1 cellular context compared by ENCODE assay signal in the genomic region with DNA sequence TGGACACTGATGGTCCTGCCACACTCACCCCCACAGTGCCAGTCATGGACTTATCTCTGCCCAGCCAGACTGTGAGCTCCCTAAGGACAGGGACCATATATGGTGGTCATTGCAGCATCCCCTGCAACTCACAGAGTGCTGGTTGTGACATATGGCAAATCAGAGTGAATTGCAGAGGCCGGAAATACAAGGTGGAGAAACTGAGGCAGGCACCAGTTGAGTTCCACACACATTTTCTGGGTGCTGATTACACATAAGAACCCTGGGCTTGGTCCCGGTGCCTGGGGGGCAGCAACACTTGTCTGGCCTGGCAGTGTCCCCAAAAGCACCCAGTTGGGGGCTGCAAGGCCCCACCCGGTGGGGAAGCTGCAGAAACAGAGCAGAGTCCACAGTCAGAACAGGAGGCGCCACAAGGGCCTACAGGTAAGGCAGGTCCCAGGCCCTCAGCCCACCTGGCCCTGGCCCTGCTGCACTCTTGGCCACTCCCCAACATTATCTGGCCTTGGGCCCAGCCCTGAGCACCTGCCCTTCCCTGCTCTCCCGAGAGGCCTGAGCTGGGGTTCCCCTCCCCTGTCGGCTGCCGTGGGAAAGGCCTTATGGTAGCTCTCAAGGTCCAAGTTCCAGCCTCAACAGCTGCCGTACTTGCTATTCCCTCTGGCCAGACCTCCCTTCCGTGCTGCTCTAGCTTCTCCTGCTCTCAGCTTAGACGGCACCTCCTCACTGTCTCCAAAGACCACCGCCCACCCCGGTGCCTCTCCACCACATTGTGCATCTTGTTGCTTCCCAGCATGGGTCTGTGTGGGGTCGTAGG.
TF ChIP-seq lines count a peak whose summit lies in the region.

No MANE protein-coding gene starts in this region.

TF ChIP-seq in K562, 482 proteins besides CTCF, POLR2A, EP300 and RAD21 (continued from another document):
- TF ChIP-seq, protein P1, sequence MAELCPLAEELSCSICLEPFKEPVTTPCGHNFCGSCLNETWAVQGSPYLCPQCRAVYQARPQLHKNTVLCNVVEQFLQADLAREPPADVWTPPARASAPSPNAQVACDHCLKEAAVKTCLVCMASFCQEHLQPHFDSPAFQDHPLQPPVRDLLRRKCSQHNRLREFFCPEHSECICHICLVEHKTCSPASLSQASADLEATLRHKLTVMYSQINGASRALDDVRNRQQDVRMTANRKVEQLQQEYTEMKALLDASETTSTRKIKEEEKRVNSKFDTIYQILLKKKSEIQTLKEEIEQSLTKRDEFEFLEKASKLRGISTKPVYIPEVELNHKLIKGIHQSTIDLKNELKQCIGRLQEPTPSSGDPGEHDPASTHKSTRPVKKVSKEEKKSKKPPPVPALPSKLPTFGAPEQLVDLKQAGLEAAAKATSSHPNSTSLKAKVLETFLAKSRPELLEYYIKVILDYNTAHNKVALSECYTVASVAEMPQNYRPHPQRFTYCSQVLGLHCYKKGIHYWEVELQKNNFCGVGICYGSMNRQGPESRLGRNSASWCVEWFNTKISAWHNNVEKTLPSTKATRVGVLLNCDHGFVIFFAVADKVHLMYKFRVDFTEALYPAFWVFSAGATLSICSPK (IDR thresholded peaks at IDR 0.05; ENCODE audit: borderline replicate concordance), result no peak
- no peak for TF ChIP-seq FOXK2 (conservative IDR thresholded peaks at IDR 0.05 in 1 of 2, IDR thresholded peaks at IDR 0.05 in 1 of 2; ENCODE audit: low read depth in 2 of 2)
- TF ChIP-seq ZNF146 (CRISPR knock-in tag; IDR thresholded peaks at IDR 0.05; ENCODE audit: unreplicated experiment), result no peak
- no peak for TF ChIP-seq ZNF174 (CRISPR knock-in tag; IDR thresholded peaks at IDR 0.05)
- TF ChIP-seq, protein P2, sequence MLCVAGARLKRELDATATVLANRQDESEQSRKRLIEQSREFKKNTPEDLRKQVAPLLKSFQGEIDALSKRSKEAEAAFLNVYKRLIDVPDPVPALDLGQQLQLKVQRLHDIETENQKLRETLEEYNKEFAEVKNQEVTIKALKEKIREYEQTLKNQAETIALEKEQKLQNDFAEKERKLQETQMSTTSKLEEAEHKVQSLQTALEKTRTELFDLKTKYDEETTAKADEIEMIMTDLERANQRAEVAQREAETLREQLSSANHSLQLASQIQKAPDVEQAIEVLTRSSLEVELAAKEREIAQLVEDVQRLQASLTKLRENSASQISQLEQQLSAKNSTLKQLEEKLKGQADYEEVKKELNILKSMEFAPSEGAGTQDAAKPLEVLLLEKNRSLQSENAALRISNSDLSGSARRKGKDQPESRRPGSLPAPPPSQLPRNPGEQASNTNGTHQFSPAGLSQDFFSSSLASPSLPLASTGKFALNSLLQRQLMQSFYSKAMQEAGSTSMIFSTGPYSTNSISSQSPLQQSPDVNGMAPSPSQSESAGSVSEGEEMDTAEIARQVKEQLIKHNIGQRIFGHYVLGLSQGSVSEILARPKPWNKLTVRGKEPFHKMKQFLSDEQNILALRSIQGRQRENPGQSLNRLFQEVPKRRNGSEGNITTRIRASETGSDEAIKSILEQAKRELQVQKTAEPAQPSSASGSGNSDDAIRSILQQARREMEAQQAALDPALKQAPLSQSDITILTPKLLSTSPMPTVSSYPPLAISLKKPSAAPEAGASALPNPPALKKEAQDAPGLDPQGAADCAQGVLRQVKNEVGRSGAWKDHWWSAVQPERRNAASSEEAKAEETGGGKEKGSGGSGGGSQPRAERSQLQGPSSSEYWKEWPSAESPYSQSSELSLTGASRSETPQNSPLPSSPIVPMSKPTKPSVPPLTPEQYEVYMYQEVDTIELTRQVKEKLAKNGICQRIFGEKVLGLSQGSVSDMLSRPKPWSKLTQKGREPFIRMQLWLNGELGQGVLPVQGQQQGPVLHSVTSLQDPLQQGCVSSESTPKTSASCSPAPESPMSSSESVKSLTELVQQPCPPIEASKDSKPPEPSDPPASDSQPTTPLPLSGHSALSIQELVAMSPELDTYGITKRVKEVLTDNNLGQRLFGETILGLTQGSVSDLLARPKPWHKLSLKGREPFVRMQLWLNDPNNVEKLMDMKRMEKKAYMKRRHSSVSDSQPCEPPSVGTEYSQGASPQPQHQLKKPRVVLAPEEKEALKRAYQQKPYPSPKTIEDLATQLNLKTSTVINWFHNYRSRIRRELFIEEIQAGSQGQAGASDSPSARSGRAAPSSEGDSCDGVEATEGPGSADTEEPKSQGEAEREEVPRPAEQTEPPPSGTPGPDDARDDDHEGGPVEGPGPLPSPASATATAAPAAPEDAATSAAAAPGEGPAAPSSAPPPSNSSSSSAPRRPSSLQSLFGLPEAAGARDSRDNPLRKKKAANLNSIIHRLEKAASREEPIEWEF (CRISPR knock-in tag; IDR thresholded peaks at IDR 0.05), result no peak
- no peak for TF ChIP-seq RFX7 (CRISPR knock-in tag; IDR thresholded peaks at IDR 0.05)
- no peak for TF ChIP-seq TBP (optimal IDR thresholded peaks at IDR 0.05; ENCODE audit: low read depth, low read length)
- no peak for TF ChIP-seq ZFP36 (IDR thresholded peaks at IDR 0.05; ENCODE audit: low read depth, low read length, partially characterized antibody)
